17 cellular contexts compared by ENCODE assay signal in genomic region chr20:5309971-5310370, GRCh38. TPM values are rescaled to one million over a fixed set of nuclear protein-coding genes. Genes with fewer than 3 reads are reported as not detected.
A peak's percentile ranks its signal among the peaks of the same experiment; 100 is the strongest.
DNase-seq lines count a peak whose midpoint lies in the region; TF ChIP-seq lines count a peak whose summit lies in the region.
"Had no signal": no experiment of that assay in that cellular context is flagged by ENCODE, and none has a peak within 500 bp of the region (broad histone marks: within the 10 kb centered on the region; RNA-seq: fewer than 3 reads in every experiment).

No MANE protein-coding gene starts in this region.

- WGBS in hepatocyte (ENCODE audit: low lambda C conversion rate, missing lambda C conversion rate), result 96% methylated on average over 1 of the region's 1 CpG
- WGBS in transverse colon (ENCODE audit: low coverage in 1 of 2), 2 donors, result 89 to 100% methylated on average over 1 of the region's 1 CpG

- no peaks in the 10 kb centered on the region for H3K36me3 ChIP-seq in hepatocyte (replicated peaks; ENCODE audit: insufficient read depth, low read depth)
- H3K36me3 ChIP-seq in transverse colon, result no peaks in the 10 kb centered on the region

- no peaks in the 10 kb centered on the region for H3K9me2 ChIP-seq in hepatocyte (replicated peaks; ENCODE audit: insufficient read depth)

- peaks cover 17% of the 10 kb centered on the region for H3K27me3 ChIP-seq in hepatocyte
- peaks cover 4% of the 10 kb centered on the region for H3K27me3 ChIP-seq in transverse colon

- in situ Hi-C loops in transverse colon (cut with MboI; ENCODE audit: low pct_ligation_motif_present in 1 of 4, low pct_unique_long_range_greater_than_20kb in 1 of 4, low sequenced_read_pairs in 3 of 4), result no loop called here

- intact Hi-C loops in transverse colon (cut with DNase I; ENCODE audit: low total_unique reads), result no loop called here

- TF ChIP-seq POLR2A in transverse colon (IDR thresholded peaks at IDR 0.05), result no peak

- H3K4me2 ChIP-seq in hepatocyte, result no peak overlapping the region

- DNase-seq in HPDE6-E6E7 (ENCODE audit: extremely low spot score), result peak; percentile 42
- DNase-seq in M059J (ENCODE audit: low read depth), result peak; percentile 22
- peak; percentile 17 for DNase-seq in choroid plexus epithelial cell (ENCODE audit: low read depth)
- DNase-seq in iris pigment epithelial cell (ENCODE audit: low read depth), result peak; percentile 54
- no peak for DNase-seq in hepatocyte (ENCODE audit: low spot score)
- DNase-seq in transverse colon, result no peak
- no peak for DNase-seq in amygdala (lab: John Stamatoyannopoulos, UW)
- DNase-seq: ACHN, AML-193, COR-L47, NCI-H1048, NCI-H1436 treated with DMSO at 0.1 percent for 48 hours, NCI-H2029 treated with DMSO at 0.1 percent for 48 hours, NCI-H748 treated with DMSO at 0.1 percent for 48 hours, Right ventricle myocardium superior had no signal

- no peak for TF ChIP-seq CTCF in choroid plexus epithelial cell (conservative IDR thresholded peaks at IDR 0.05; ENCODE audit: low read depth, low read length)
- no peak for TF ChIP-seq CTCF in hepatocyte (IDR thresholded peaks at IDR 0.05; ENCODE audit: poor library complexity)
- TF ChIP-seq CTCF in transverse colon (IDR thresholded peaks at IDR 0.05), result no peak

- H3K4me3 ChIP-seq in choroid plexus epithelial cell (ENCODE audit: low read depth, low read length) (no peak overlapping the region), hepatocyte (no peak overlapping the region), transverse colon (no peak overlapping the region)

- H4K20me1 ChIP-seq in hepatocyte (ENCODE audit: insufficient read depth, poor library complexity, severe bottlenecking), result no peaks in the 10 kb centered on the region

- H2AFZ ChIP-seq in hepatocyte, result no peak overlapping the region

- TF ChIP-seq EP300 in transverse colon (IDR thresholded peaks at IDR 0.05; ENCODE audit: low read depth), result no peak

- H3K9me3 ChIP-seq in hepatocyte (ENCODE audit: low read depth) (no peaks in the 10 kb centered on the region), transverse colon (peaks cover 5 to 8% of the 10 kb centered on the region in 2 donors)

- H3K4me1 ChIP-seq in hepatocyte (ENCODE audit: insufficient read depth) (no peaks in the 10 kb centered on the region), transverse colon (no peaks in the 10 kb centered on the region)

- no peaks in the 10 kb centered on the region for H3K79me2 ChIP-seq in hepatocyte

- H3K27ac ChIP-seq in hepatocyte (no peak overlapping the region), transverse colon (no peak overlapping the region)

RNA-seq across cellular contexts. Expression of gene PROKR2, which starts 6.8 kb away (rescaled TPM):
- not detected in 2 replicates for total RNA-seq in M059J (2014; rRNA removed; shearing (Covaris generic))
- total RNA-seq in hepatocyte, result not detected in 2 replicates
- not detected in 2 replicates for polyA plus RNA-seq in hepatocyte
- not detected for total RNA-seq in transverse colon
- total RNA-seq: Daoy, NCI-H460, Right ventricle myocardium superior had no signal

Comparison
In these comparisons a context has a peak if more than half of its experiments do, and no peak if none do; other contexts are left out.
1. DNase-seq: peak in HPDE6-E6E7 (single experiment), M059J (single experiment), choroid plexus epithelial cell (single experiment) and iris pigment epithelial cell (single experiment); none in hepatocyte (single experiment), transverse colon (single experiment) and amygdala (0 of 56).